24 cellular contexts compared by ENCODE assay signal in the genomic region with DNA sequence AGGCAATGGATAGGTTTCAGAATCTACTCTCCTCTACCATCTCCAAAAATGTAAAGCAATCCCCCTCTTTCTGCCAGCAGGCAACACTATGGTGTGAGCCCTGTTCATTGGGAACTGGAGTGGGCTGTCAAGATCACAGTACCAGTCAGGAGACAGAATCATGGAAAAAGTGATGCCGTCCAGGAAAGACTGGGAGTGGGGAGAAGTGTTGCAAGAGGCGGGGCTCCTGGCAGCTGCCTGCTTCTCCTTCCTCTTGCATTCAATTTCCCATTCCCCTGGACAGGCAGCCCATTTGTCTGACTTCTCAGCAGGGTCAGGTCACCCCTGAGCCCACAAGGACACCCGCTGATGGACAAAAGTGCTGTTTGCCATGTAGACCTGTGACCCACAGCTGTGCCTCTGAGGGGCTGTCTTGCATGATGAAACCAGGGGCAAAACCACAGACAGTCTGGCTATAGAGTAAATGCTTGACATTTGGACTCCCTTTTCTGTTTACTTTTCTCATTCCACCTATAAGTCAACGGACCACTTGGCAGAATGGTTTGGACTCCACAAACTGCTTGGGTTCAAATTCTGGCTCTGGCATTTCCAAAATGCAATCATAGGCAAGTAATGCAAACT. TPM values are rescaled to one million over a fixed set of nuclear protein-coding genes. Genes with fewer than 3 reads are reported as not detected.
DNase-seq lines count a peak whose midpoint lies in the region; ATAC-seq, FAIRE-seq and TF ChIP-seq lines count a peak whose summit lies in the region.
"Had no signal": no experiment of that assay in that cellular context is flagged by ENCODE, and none has a peak within 500 bp of the region (broad histone marks: within the 10 kb centered on the region; RNA-seq: fewer than 3 reads in every experiment).

No MANE protein-coding gene starts in this region.

- 0 out of 4 replicates have a peak, but pooled peaks of 1 of the 2 experiments have one; percentile 4 for TF ChIP-seq EP300 in HepG2 (IDR thresholded peaks at IDR 0.05; ENCODE audit: low read depth in 2 of 2, low read length in 2 of 2)
- TF ChIP-seq EP300 in HepG2 (CRISPR knock-in tag; IDR thresholded peaks at IDR 0.05; ENCODE audit: borderline replicate concordance) = no peak

- peaks cover 2% of the 10 kb centered on the region for H3K9me3 Mint-ChIP-seq in astrocyte (ENCODE audit: unreplicated experiment)
- H3K9me3 Mint-ChIP-seq in stimulated activated naive CD8-positive, alpha-beta T cell treated with anti-CD3 and anti-CD28 coated beads, Interleukin-15, amount 100 ng/mL, for 72 hours = no peaks in the 10 kb centered on the region

- H3K4me3 ChIP-seq in HepG2 (replicated peaks in 1 of 3; ENCODE audit: insufficient read depth in 1 of 3, low read depth in 2 of 3, low read length in 3 of 3) (no peak overlapping the region), right lobe of liver (no peak overlapping the region), astrocyte (ENCODE audit: insufficient read depth, low read depth, low read length) (no peak overlapping the region)
- H3K4me3 ChIP-seq: GM12878, HAP-1 had no signal

- H2AFZ ChIP-seq in HepG2 (ENCODE audit: low read length) = no peak overlapping the region
- no peak overlapping the region for H2AFZ ChIP-seq in astrocyte (ENCODE audit: low read depth, low read length)

- H4K20me1 ChIP-seq in HepG2 (ENCODE audit: insufficient read depth, low read length) (no peaks in the 10 kb centered on the region), astrocyte (ENCODE audit: insufficient read depth, low read length) (no peaks in the 10 kb centered on the region)

- CTCF ChIA-PET in HepG2 (lab: Yijun Ruan, JAX; ENCODE audit: low intra/inter-chr PET ratio, low total read pairs) (no interaction called here), HEK293T (lab: Yijun Ruan, JAX) (no interaction called here)

- H3K27ac ChIP-seq in HepG2 (ENCODE audit: extremely low read length, insufficient read depth, low read length) = no peak overlapping the region
- H3K27ac ChIP-seq in right lobe of liver = no peak overlapping the region
- no peak overlapping the region for H3K27ac ChIP-seq in astrocyte (ENCODE audit: low read depth, low read length)
- H3K27ac ChIP-seq: HL-60 had no signal

- H3K4me3 Mint-ChIP-seq in astrocyte (ENCODE audit: unreplicated experiment) = no peak overlapping the region
- H3K4me3 Mint-ChIP-seq in stimulated activated naive CD8-positive, alpha-beta T cell treated with anti-CD3 and anti-CD28 coated beads, Interleukin-15, amount 100 ng/mL, for 72 hours = no peak overlapping the region
- H3K4me3 Mint-ChIP-seq: CD4-positive, CD25-positive, alpha-beta regulatory T cell; CD8-positive, alpha-beta memory T cell had no signal

- H3K36me3 ChIP-seq in HepG2 (replicated peaks in 1 of 2; ENCODE audit: control insufficient read depth in 1 of 2, insufficient read depth in 2 of 2, low read length in 2 of 2) = no peaks in the 10 kb centered on the region
- H3K36me3 ChIP-seq in right lobe of liver = no peaks in the 10 kb centered on the region
- no peaks in the 10 kb centered on the region for H3K36me3 ChIP-seq in astrocyte (ENCODE audit: insufficient read depth, low read length)
- H3K36me3 ChIP-seq: BE2C, HAP-1 had no signal

- TF ChIP-seq CTCF in HepG2 (CRISPR knock-in tag; IDR thresholded peaks at IDR 0.05) (no peak), right lobe of liver (IDR thresholded peaks at IDR 0.05) (no peak), astrocyte (IDR thresholded peaks at IDR 0.05; ENCODE audit: insufficient read depth, low read depth, low read length) (no peak)

- WGBS in HepG2 (ENCODE audit: low lambda C conversion rate) = 2% methylated on average over 4 of the region's 4 CpGs
- WGBS in right lobe of liver (ENCODE audit: insufficient coverage, low coverage, low lambda C conversion rate, missing lambda C conversion rate) = 47% methylated on average over 3 of the region's 4 CpGs

- DNase-seq in HepG2 (ENCODE audit: low spot score) (peak; percentile 32), right lobe of liver (no peak), astrocyte (ENCODE audit: low read depth) (no peak), islet precursor cell (peak; percentile 63), HEK293T (ENCODE audit: extremely low spot score) (no peak)
- no peak for DNase-seq in stimulated activated naive CD8-positive, alpha-beta T cell treated with anti-CD3 and anti-CD28 coated beads, Interleukin-15, amount 100 ng/mL, for 72 hours
- DNase-seq: ACHN; BE2C; C1 segment of cervical spinal cord; CD4-positive, CD25-positive, alpha-beta regulatory T cell; CD8-positive, alpha-beta memory T cell; COR-L47; DMS 273 treated with DMSO at 0.1 percent for 48 hours; DMS53; DND-41; EL; IMR-90 had no signal

- peaks cover 19% of the 10 kb centered on the region for H3K4me1 ChIP-seq in HepG2 (ENCODE audit: insufficient read depth, low read length)
- H3K4me1 ChIP-seq in right lobe of liver = no peaks in the 10 kb centered on the region
- no peaks in the 10 kb centered on the region for H3K4me1 ChIP-seq in astrocyte (ENCODE audit: insufficient read depth, low read length)
- H3K4me1 ChIP-seq: HAP-1 had no signal

- no peaks in the 10 kb centered on the region for H3K79me2 ChIP-seq in HepG2 (ENCODE audit: insufficient read depth, low read length)
- no peaks in the 10 kb centered on the region for H3K79me2 ChIP-seq in astrocyte (ENCODE audit: insufficient read depth, low read length)

- H3K9me3 ChIP-seq in HepG2 (ENCODE audit: low read length) (no peaks in the 10 kb centered on the region), right lobe of liver (no peaks in the 10 kb centered on the region), astrocyte (ENCODE audit: insufficient read depth, low read depth, low read length) (peaks cover 3% of the 10 kb centered on the region)
- H3K9me3 ChIP-seq: HAP-1 had no signal

- H3K27me3 ChIP-seq in HepG2 (ENCODE audit: control insufficient read depth in 1 of 2, insufficient read depth in 2 of 2, low read length in 2 of 2) = peaks cover 0 to 11% of the 10 kb centered on the region in 2 experiments; a peak in 1 of 5 replicates
- H3K27me3 ChIP-seq in right lobe of liver = no peaks in the 10 kb centered on the region
- no peaks in the 10 kb centered on the region for H3K27me3 ChIP-seq in astrocyte (ENCODE audit: insufficient read depth, low read length)
- H3K27me3 ChIP-seq: BE2C had no signal

- intact Hi-C loops in HepG2 (cut with micrococcal nuclease; ENCODE audit: unreplicated experiment) = no loop called here
- intact Hi-C loops in right lobe of liver (cut with DNase I) = no loop called here

- POLR2A ChIA-PET in HepG2 (lab: Yijun Ruan, JAX) = no interaction called here
- POLR2A ChIA-PET in HEK293T (lab: Yijun Ruan, JAX) = no interaction called here

- peaks cover 6% of the 10 kb centered on the region for H3K4me1 Mint-ChIP-seq in astrocyte (ENCODE audit: low read depth, unreplicated experiment)
- no peaks in the 10 kb centered on the region for H3K4me1 Mint-ChIP-seq in stimulated activated naive CD8-positive, alpha-beta T cell treated with anti-CD3 and anti-CD28 coated beads, Interleukin-15, amount 100 ng/mL, for 72 hours

- H3K9ac ChIP-seq in HepG2 (ENCODE audit: insufficient read depth, low read depth, low read length) = no peak overlapping the region
- no peak overlapping the region for H3K9ac ChIP-seq in astrocyte (ENCODE audit: low read length)

- in situ Hi-C loops in HepG2 (cut with HindIII; ENCODE audit: extremely low pct_ligation_motif_present, low pct_unique_long_range_greater_than_20kb) = no loop called here

- TF ChIP-seq POLR2A in HepG2 (IDR thresholded peaks at IDR 0.05; ENCODE audit: insufficient read depth in 1 of 2, low read depth in 2 of 2, low read length in 2 of 2) = no peak
- TF ChIP-seq POLR2A in right lobe of liver (IDR thresholded peaks at IDR 0.05) = no peak

- H3K27me3 Mint-ChIP-seq in astrocyte (ENCODE audit: low read depth, unreplicated experiment) = peaks cover 2% of the 10 kb centered on the region
- H3K27me3 Mint-ChIP-seq in stimulated activated naive CD8-positive, alpha-beta T cell treated with anti-CD3 and anti-CD28 coated beads, Interleukin-15, amount 100 ng/mL, for 72 hours = peaks cover 16% of the 10 kb centered on the region

- no TSS peak for BruUV-seq in HepG2 (replicated peaks; lab: Mats Ljungman, UMichigan)

- peak overlapping the region; percentile 21 for H3K27ac Mint-ChIP-seq in astrocyte (ENCODE audit: unreplicated experiment)
- no peak overlapping the region for H3K27ac Mint-ChIP-seq in stimulated activated naive CD8-positive, alpha-beta T cell treated with anti-CD3 and anti-CD28 coated beads, Interleukin-15, amount 100 ng/mL, for 72 hours
- H3K27ac Mint-ChIP-seq: CD4-positive, CD25-positive, alpha-beta regulatory T cell; CD8-positive, alpha-beta memory T cell had no signal

- TF ChIP-seq RAD21 in HepG2 (CRISPR knock-in tag; IDR thresholded peaks at IDR 0.05) = no peak

- FAIRE-seq in HepG2 (lab: Jason Lieb, UNC) (no peak), astrocyte (lab: Jason Lieb, UNC) (no peak)
- FAIRE-seq: GM12878 had no signal

- H3K36me3 Mint-ChIP-seq in astrocyte (ENCODE audit: low read depth, unreplicated experiment) = no peaks in the 10 kb centered on the region
- H3K36me3 Mint-ChIP-seq: CD4-positive, CD25-positive, alpha-beta regulatory T cell had no signal

- no peak overlapping the region for H3K4me2 ChIP-seq in HepG2 (ENCODE audit: low read depth, low read length)
- no peak overlapping the region for H3K4me2 ChIP-seq in astrocyte (ENCODE audit: low read length)

- ATAC-seq in HepG2 (peak; percentile 55), right lobe of liver (no peak)
- ATAC-seq in stimulated activated naive CD8-positive, alpha-beta T cell treated with anti-CD3 and anti-CD28 coated beads, Interleukin-15, amount 100 ng/mL, for 72 hours = no peak
- ATAC-seq: GM12878 had no signal

RNA-seq across cellular contexts. Expression of a gene that starts 30.1 kb away (rescaled TPM):
- not detected in 2 replicates for total RNA-seq in HepG2 (2016; rRNA removed; fragmentation: Illumina TruSeq; extraction: Trizol)
- not detected in 2 replicates for total RNA-seq in HepG2 (2016; cell fraction: cytosol; rRNA removed; fragmentation: Illumina TruSeq; extraction: Trizol; ENCODE audit: low read depth)
- total RNA-seq in HepG2 (2016; cell fraction: insoluble cytoplasmic fraction; rRNA removed; fragmentation: Illumina TruSeq; extraction: Trizol) = not detected in 2 replicates
- total RNA-seq in HepG2 (2016; cell fraction: membrane; rRNA removed; fragmentation: Illumina TruSeq; extraction: Trizol) = not detected in 2 replicates
- not detected in 2 replicates for total RNA-seq in HepG2 (2016; cell fraction: nucleus; rRNA removed; fragmentation: Illumina TruSeq; extraction: Trizol)
- not detected in 2 replicates for polyA plus RNA-seq in HepG2 (2011; rRNA removed)
- polyA plus RNA-seq in HepG2 (2011; cell fraction: cytosol; rRNA removed) = not detected in 2 replicates
- not detected in 2 replicates for polyA plus RNA-seq in HepG2 (2011; cell fraction: nucleus; rRNA removed)
- polyA plus RNA-seq in HepG2 (2012) = not detected in 2 replicates
- polyA plus RNA-seq in HepG2 (2016; cell fraction: cytosol; fragmentation: Illumina TruSeq; extraction: Trizol; ENCODE audit: low read depth) = not detected in 2 replicates
- not detected in 2 replicates for polyA plus RNA-seq in HepG2 (2016; cell fraction: insoluble cytoplasmic fraction; fragmentation: Illumina TruSeq; extraction: Trizol; ENCODE audit: low read depth)
- polyA plus RNA-seq in HepG2 (2016; cell fraction: membrane; fragmentation: Illumina TruSeq; extraction: Trizol; ENCODE audit: low read depth) = not detected in 2 replicates
- not detected in 2 replicates for polyA plus RNA-seq in HepG2 (2016; cell fraction: nucleus; fragmentation: Illumina TruSeq; extraction: Trizol; ENCODE audit: insufficient read depth, low read depth)
- not detected in 2 replicates for polyA minus RNA-seq in HepG2 (2011; rRNA and poly(A)+ RNA removed; ENCODE audit: low replicate concordance)
- polyA minus RNA-seq in HepG2 (2011; cell fraction: cytosol; rRNA and poly(A)+ RNA removed) = not detected in 2 replicates
- polyA minus RNA-seq in HepG2 (2011; cell fraction: nucleus; rRNA and poly(A)+ RNA removed) = not detected in 2 replicates
- total RNA-seq in right lobe of liver = under 1 TPM in 1 of 6 experiments, not detected in 5; 0.12 TPM
- not detected in 2 replicates for total RNA-seq in astrocyte
- total RNA-seq: A172; CD4-positive, CD25-positive, alpha-beta regulatory T cell; CD8-positive, alpha-beta memory T cell; G401; GM12878; H4; HT1080; IMR-90 had no signal
- polyA plus RNA-seq: CD4-positive, CD25-positive, alpha-beta regulatory T cell; CD8-positive, alpha-beta memory T cell; GM12878; IMR-90 had no signal

Comparison
In these comparisons a context has a peak if more than half of its experiments do, and no peak if none do; other contexts are left out.
1. DNase-seq: peak in HepG2 (single experiment) and islet precursor cell (single experiment); none in right lobe of liver (0 of 3), astrocyte (single experiment), stimulated activated naive CD8-positive, alpha-beta T cell treated with anti-CD3 and anti-CD28 coated beads, Interleukin-15, amount 100 ng/mL, for 72 hours (0 of 2) and HEK293T (single experiment).